15 cellular contexts compared by ENCODE assay signal in genomic region chr10:61142987-61143386, GRCh38.
"Had no signal": no experiment of that assay in that cellular context is flagged by ENCODE, and none has a peak within 500 bp of the region (broad histone marks: within the 10 kb centered on the region; RNA-seq: fewer than 3 reads in every experiment).

No MANE protein-coding gene starts in this region.

- H3K27ac ChIP-seq: esophagus squamous epithelium, heart left ventricle, tibial nerve had no signal

- H3K4me3 ChIP-seq: esophagus squamous epithelium, heart left ventricle, tibial nerve had no signal

- DNase-seq: activated CD4-positive, alpha-beta T cell treated with anti-CD3 and anti-CD28 coated beads for 48 hours; activated CD8-positive, alpha-beta memory T cell treated with anti-CD3 and anti-CD28 coated beads, Interleukin-2, amount 50 U/mL, for 48 hours; activated CD8-positive, alpha-beta T cell treated with anti-CD3 and anti-CD28 coated beads, Interleukin-2, amount 10 ng/mL, durations not matched to agents 7 days and 5 days; activated naive CD8-positive, alpha-beta T cell treated with anti-CD3 and anti-CD28 coated beads, Interleukin-2, amount 50 U/mL, for 24 hours; esophagus squamous epithelium; heart left ventricle; mammary epithelial cell; natural killer cell; nucleus accumbens; right cardiac atrium had no signal

- FAIRE-seq: astrocyte, frontal cortex had no signal

- H3K27me3 ChIP-seq: esophagus squamous epithelium, heart left ventricle, tibial nerve had no signal

- H3K9me3 ChIP-seq: esophagus squamous epithelium, tibial nerve had no signal

- ATAC-seq: activated CD8-positive, alpha-beta T cell treated with anti-CD3 and anti-CD28 coated beads, Interleukin-2, amount 10 ng/mL, durations not matched to agents 7 days and 5 days; activated naive CD8-positive, alpha-beta T cell treated with anti-CD3 and anti-CD28 coated beads, Interleukin-2, amount 50 U/mL, for 24 hours; heart left ventricle; left lobe of liver; natural killer cell; right cardiac atrium; stimulated activated memory B cell treated with anti-CD40 and anti-IgM and Interleukin-4, amounts not matched to agents 10 μg/mL and 1 μg/mL and 100 μg/mL, for 72 hours had no signal

- H3K36me3 ChIP-seq: esophagus squamous epithelium, heart left ventricle, tibial nerve had no signal
